ENCODE assay signal across 22 cellular contexts in genomic region chr10:79394631-79395030, GRCh38. TPM values are rescaled to one million over a fixed set of nuclear protein-coding genes. Genes with fewer than 3 reads are reported as not detected.
DNase-seq lines count a peak whose midpoint lies in the region; ATAC-seq and TF ChIP-seq lines count a peak whose summit lies in the region.
"Had no signal": no experiment of that assay in that cellular context is flagged by ENCODE, and none has a peak within 500 bp of the region (broad histone marks: within the 10 kb centered on the region; RNA-seq: fewer than 3 reads in every experiment).

No MANE protein-coding gene starts in this region.

- no peaks in the 10 kb centered on the region for H3K27me3 Mint-ChIP-seq in nephron (ENCODE audit: low read depth)
- H3K27me3 Mint-ChIP-seq in activated T-helper 17 cell treated with anti-CD3 and anti-CD28 coated beads, Interleukin-2, amount 50 U/mL, for 72 hours: no peaks in the 10 kb centered on the region

- intact Hi-C loops in Right ventricle myocardium inferior (cut with DNase I) (no loop called here), right cardiac atrium (cut with DNase I) (loop anchor here in 1 of 4 donors (10.0 kb wide), 1 partner anchor 50 kb away; the partner anchor contains the start of gene ZCCHC24), dorsolateral prefrontal cortex (cut with DNase I) (no loop called here)

- peaks cover 39% of the 10 kb centered on the region for H3K4me1 ChIP-seq in right cardiac atrium (ENCODE audit: control insufficient read depth, insufficient read depth, low read length)

- 83% methylated on average over 5 of the region's 5 CpGs for WGBS in right cardiac atrium

- H3K27ac ChIP-seq in right cardiac atrium (ENCODE audit: low read length) (no peak overlapping the region), dorsolateral prefrontal cortex (peak overlapping the region in 47 of 59 donors; percentile 1 to 85 (median 51)), substantia nigra (ENCODE audit: low read depth, low read length, poor library complexity, severe bottlenecking) (peak overlapping the region; percentile 80)
- H3K27ac ChIP-seq: 22Rv1 had no signal

- H3K9me3 Mint-ChIP-seq in nephron: no peaks in the 10 kb centered on the region
- H3K9me3 Mint-ChIP-seq in activated T-helper 17 cell treated with anti-CD3 and anti-CD28 coated beads, Interleukin-2, amount 50 U/mL, for 72 hours: no peaks in the 10 kb centered on the region
- H3K9me3 Mint-ChIP-seq: CD8-positive, alpha-beta T cell; GM23338 had no signal

- no peaks in the 10 kb centered on the region for H3K27me3 ChIP-seq in right cardiac atrium (ENCODE audit: control insufficient read depth, insufficient read depth)
- H3K27me3 ChIP-seq in dorsolateral prefrontal cortex: no peaks in the 10 kb centered on the region

- peak; percentile 25 for DNase-seq in Right ventricle myocardium inferior (ENCODE audit: missing footprints)
- DNase-seq in right cardiac atrium: no peak
- peak in 4 of 10 donors; percentile 11 to 22 (median 16) for DNase-seq in dorsolateral prefrontal cortex
- DNase-seq in substantia nigra (lab: John Stamatoyannopoulos, UW): no peak
- DNase-seq in activated T-cell treated with anti-CD3 and anti-CD28 coated beads for 4 hours: no peak
- DNase-seq: ACHN; C1 segment of cervical spinal cord; CD8-positive, alpha-beta T cell; DND-41; Karpas-422; NCI-H1694; NCI-H2081; NCI-H2171 treated with DMSO at 0.1 percent for 48 hours; NCI-H524 treated with DMSO at 0.1 percent for 48 hours; OCI-M1 had no signal

- no peak for TF ChIP-seq CTCF in dorsolateral prefrontal cortex (IDR thresholded peaks at IDR 0.05 in 54 of 56, conservative IDR thresholded peaks at IDR 0.05 in 2 of 56; ENCODE audit: low read depth in 1 of 56, partially characterized antibody in 56 of 56)
- no peak for TF ChIP-seq CTCF in nephron (IDR thresholded peaks at IDR 0.05; ENCODE audit: unreplicated experiment in 3 of 3)

- ATAC-seq in Right ventricle myocardium inferior: no peak
- ATAC-seq in right cardiac atrium: no peak
- ATAC-seq in activated T-helper 17 cell treated with anti-CD3 and anti-CD28 coated beads, Interleukin-2, amount 50 U/mL, for 72 hours (replicated peaks): no peak
- no peak for ATAC-seq in GM21423 (IDR thresholded peaks at IDR 0.05; ENCODE audit: unreplicated experiment)
- ATAC-seq: CD8-positive, alpha-beta T cell; GM12878; GM23338 had no signal

- H3K36me3 Mint-ChIP-seq in nephron (ENCODE audit: low read depth): peaks cover 37% of the 10 kb centered on the region
- H3K36me3 Mint-ChIP-seq in activated T-helper 17 cell treated with anti-CD3 and anti-CD28 coated beads, Interleukin-2, amount 50 U/mL, for 72 hours (ENCODE audit: low read depth): no peaks in the 10 kb centered on the region
- H3K36me3 Mint-ChIP-seq: CD8-positive, alpha-beta T cell had no signal

- no peak overlapping the region for H3K4me3 ChIP-seq in right cardiac atrium (ENCODE audit: low read length)
- H3K4me3 ChIP-seq in dorsolateral prefrontal cortex: no peak overlapping the region
- H3K4me3 ChIP-seq: GM12878, GM23338, HAP-1 had no signal

- peaks cover 50% of the 10 kb centered on the region for H3K4me1 Mint-ChIP-seq in nephron
- no peaks in the 10 kb centered on the region for H3K4me1 Mint-ChIP-seq in activated T-helper 17 cell treated with anti-CD3 and anti-CD28 coated beads, Interleukin-2, amount 50 U/mL, for 72 hours

- no peak overlapping the region for H3K4me3 Mint-ChIP-seq in nephron
- no peak overlapping the region for H3K4me3 Mint-ChIP-seq in activated T-helper 17 cell treated with anti-CD3 and anti-CD28 coated beads, Interleukin-2, amount 50 U/mL, for 72 hours
- H3K4me3 Mint-ChIP-seq: CD8-positive, alpha-beta T cell; GM23338 had no signal

- no peaks in the 10 kb centered on the region for H3K9me3 ChIP-seq in right cardiac atrium (ENCODE audit: control insufficient read depth, low read length)
- H3K9me3 ChIP-seq: HAP-1 had no signal

- H3K27ac Mint-ChIP-seq in nephron: peak overlapping the region in 2 of 3 experiments; percentile 27 to 40
- no peak overlapping the region for H3K27ac Mint-ChIP-seq in activated T-helper 17 cell treated with anti-CD3 and anti-CD28 coated beads, Interleukin-2, amount 50 U/mL, for 72 hours
- H3K27ac Mint-ChIP-seq: CD8-positive, alpha-beta T cell; GM23338 had no signal

RNA-seq across cellular contexts. Expression of gene PPIF, which starts 47.4 kb away (rescaled TPM):
- 151 TPM for total RNA-seq in Right ventricle myocardium inferior
- total RNA-seq in right cardiac atrium: 100 to 1,000 TPM in 3 of 4 donors, 10 to 100 TPM in 1; 91.8 to 121 (median 110) TPM
- 97.7 TPM for polyA plus RNA-seq in right cardiac atrium
- 10 to 100 TPM; 36.9 to 90.0 (median 52.6) TPM for total RNA-seq in dorsolateral prefrontal cortex
- total RNA-seq in activated T-helper 17 cell treated with anti-CD3 and anti-CD28 coated beads, Interleukin-2, amount 50 U/mL, for 72 hours: 100 to 1,000 TPM in 1 of 2 donors, 10 to 100 TPM in 1; 73.7 to 170 TPM

RNA-seq across cellular contexts. Expression of gene ZCCHC24, which starts 50.8 kb away (rescaled TPM):
- total RNA-seq in Right ventricle myocardium inferior (60.1 TPM), right cardiac atrium (10 to 100 TPM; 60.4 to 75.3 (median 63.8) TPM), dorsolateral prefrontal cortex (100 to 1,000 TPM in 56 of 120 experiments, 10 to 100 TPM in 64; 46.7 to 245 (median 97.2) TPM)
- 31.3 TPM for polyA plus RNA-seq in right cardiac atrium
- 1 to 10 TPM; 1.3 to 2.6 TPM for total RNA-seq in activated T-helper 17 cell treated with anti-CD3 and anti-CD28 coated beads, Interleukin-2, amount 50 U/mL, for 72 hours

Comparison
In these comparisons a context has a peak if more than half of its experiments do, and no peak if none do; other contexts are left out.
1. RNA of gene ZCCHC24, which starts 50.8 kb away (total RNA-seq): 46.7 to 245 TPM in dorsolateral prefrontal cortex, 60.4 to 75.3 TPM in right cardiac atrium and 60.1 TPM in Right ventricle myocardium inferior (single experiment); 1.3 to 2.6 TPM in activated T-helper 17 cell treated with anti-CD3 and anti-CD28 coated beads, Interleukin-2, amount 50 U/mL, for 72 hours; every median in the first group is over 10 times any median in the second.